Comparison of ENCODE assay signal across 21 cellular contexts in the genomic region with DNA sequence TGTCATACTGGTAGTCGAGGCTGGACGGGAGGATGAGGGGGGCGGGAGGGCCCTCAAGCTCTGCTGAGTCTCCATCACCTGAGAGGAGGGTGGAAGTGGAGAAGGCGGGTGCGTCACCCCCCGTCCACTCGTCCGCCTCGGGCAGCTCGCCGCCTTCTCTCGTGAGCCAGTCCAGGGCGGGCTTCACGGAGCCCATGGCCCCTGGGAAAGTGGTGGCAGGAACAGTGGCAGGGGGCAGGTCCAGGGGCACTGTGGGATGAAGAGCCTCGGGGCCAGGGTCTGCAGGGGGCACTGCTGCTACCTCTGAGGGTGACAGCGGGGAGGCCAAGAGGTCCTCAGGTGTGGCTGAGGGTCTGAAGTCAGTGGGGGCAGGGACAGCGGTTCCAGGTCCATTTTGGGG. TPM values are rescaled to one million over a fixed set of nuclear protein-coding genes. Genes with fewer than 3 reads are reported as not detected.
A peak's percentile ranks its signal among the peaks of the same experiment; 100 is the strongest.
DNase-seq lines count a peak whose midpoint lies in the region; ATAC-seq, FAIRE-seq and TF ChIP-seq lines count a peak whose summit lies in the region.
"Had no signal": no experiment of that assay in that cellular context is flagged by ENCODE, and none has a peak within 500 bp of the region (broad histone marks: within the 10 kb centered on the region; RNA-seq: fewer than 3 reads in every experiment).

No MANE protein-coding gene starts in this region.

- DNase-seq in HepG2 (ENCODE audit: low spot score) (no peak), right lobe of liver (no peak), kidney (peak; percentile 60), substantia nigra (lab: John Stamatoyannopoulos, UW) (no peak), NCI-H748 treated with DMSO at 0.1 percent for 48 hours (lab: John Stamatoyannopoulos, UW) (no peak), MV-4-11 (lab: John Stamatoyannopoulos, UW) (no peak)
- DNase-seq: C1 segment of cervical spinal cord; Calu3; CD4-positive, alpha-beta memory T cell; COR-L47; DMS53; DMS79 treated with DMSO at 0.1 percent for 48 hours; GF-D8; HCEC 1CT had no signal

- H3K9me3 ChIP-seq in HepG2 (ENCODE audit: low read length) (no peaks in the 10 kb centered on the region), right lobe of liver (no peaks in the 10 kb centered on the region), kidney (ENCODE audit: control insufficient read depth in 1 of 2, low read length in 2 of 2) (no peaks in the 10 kb centered on the region)

- H3K4me3 ChIP-seq in HepG2 (replicated peaks in 1 of 3; ENCODE audit: insufficient read depth in 1 of 3, low read depth in 2 of 3, low read length in 3 of 3) (no peak overlapping the region), right lobe of liver (no peak overlapping the region), kidney (ENCODE audit: low read length in 2 of 2) (no peak overlapping the region)
- H3K4me3 ChIP-seq: GM23338 had no signal

- in situ Hi-C loops in HepG2 (cut with HindIII; ENCODE audit: extremely low pct_ligation_motif_present, low pct_unique_long_range_greater_than_20kb): no loop called here

- H3K27me3 ChIP-seq in HepG2 (ENCODE audit: control insufficient read depth in 1 of 2, insufficient read depth in 2 of 2, low read length in 2 of 2) (no peaks in the 10 kb centered on the region), right lobe of liver (no peaks in the 10 kb centered on the region)

- H3K36me3 ChIP-seq in HepG2 (replicated peaks in 1 of 2; ENCODE audit: control insufficient read depth in 1 of 2, insufficient read depth in 2 of 2, low read length in 2 of 2) (peaks cover 74 to 99% of the 10 kb centered on the region in 2 experiments), right lobe of liver (peaks cover 0 to 50% (median 24%) of the 10 kb centered on the region in 4 donors), kidney (ENCODE audit: control insufficient read depth in 1 of 2, insufficient read depth in 2 of 2, low read length in 2 of 2) (peaks cover 29 to 59% of the 10 kb centered on the region in 2 donors)

- peaks cover 48% of the 10 kb centered on the region; the same call in 1 of the 2 replicates for H4K20me1 ChIP-seq in HepG2 (ENCODE audit: insufficient read depth, low read length)

- POLR2A ChIA-PET in HepG2 (lab: Yijun Ruan, JAX): interaction anchor here (1.6 to 11.1 kb wide), 4 partner anchors 11 to 27 kb away, joined by 3 to 130 read pairs (median 7); partner anchors contain the start of genes ATRIP, CCDC51, PLXNB1 and TMA7

- no TSS peak for BruUV-seq in HepG2 (replicated peaks; lab: Mats Ljungman, UMichigan)

- intact Hi-C loops in HepG2 (cut with micrococcal nuclease; ENCODE audit: unreplicated experiment) (no loop called here), right lobe of liver (cut with DNase I) (no loop called here), kidney (cut with DNase I) (no loop called here)

- no peak overlapping the region for H3K4me2 ChIP-seq in HepG2 (ENCODE audit: low read depth, low read length)
- H3K4me2 ChIP-seq: GM23338 had no signal

- H2AFZ ChIP-seq in HepG2 (ENCODE audit: low read length): no peak overlapping the region
- H2AFZ ChIP-seq: GM23338 had no signal

- no peak overlapping the region for H3K9ac ChIP-seq in HepG2 (ENCODE audit: insufficient read depth, low read depth, low read length)
- no peak overlapping the region for H3K9ac ChIP-seq in kidney (ENCODE audit: low read length in 2 of 2)

- no peak for TF ChIP-seq RAD21 in HepG2 (CRISPR knock-in tag; IDR thresholded peaks at IDR 0.05)

- peaks cover 32% of the 10 kb centered on the region for H3K79me2 ChIP-seq in HepG2 (ENCODE audit: insufficient read depth, low read length)

- TF ChIP-seq CTCF in HepG2 (CRISPR knock-in tag; IDR thresholded peaks at IDR 0.05): no peak
- no peak for TF ChIP-seq CTCF in right lobe of liver (IDR thresholded peaks at IDR 0.05)
- no peak for TF ChIP-seq CTCF in kidney (IDR thresholded peaks at IDR 0.05; ENCODE audit: borderline replicate concordance, extremely low read depth, insufficient read depth)

- TF ChIP-seq POLR2A in HepG2 (IDR thresholded peaks at IDR 0.05; ENCODE audit: insufficient read depth in 1 of 2, low read depth in 2 of 2, low read length in 2 of 2) (no peak), right lobe of liver (IDR thresholded peaks at IDR 0.05) (no peak)

- TF ChIP-seq EP300 in HepG2 (IDR thresholded peaks at IDR 0.05; ENCODE audit: low read depth in 2 of 2, low read length in 2 of 2) (no peak), HepG2 (CRISPR knock-in tag; IDR thresholded peaks at IDR 0.05; ENCODE audit: borderline replicate concordance) (no peak)

- no peak overlapping the region for H3K27ac ChIP-seq in HepG2 (ENCODE audit: extremely low read length, insufficient read depth, low read length)
- no peak overlapping the region for H3K27ac ChIP-seq in right lobe of liver
- H3K27ac ChIP-seq in kidney (ENCODE audit: low read depth in 2 of 2, low read length in 2 of 2): no peak overlapping the region
- peak overlapping the region; percentile 21 for H3K27ac ChIP-seq in substantia nigra (ENCODE audit: low read depth, low read length, poor library complexity, severe bottlenecking)

- 97% methylated on average over 14 of the region's 17 CpGs for WGBS in HepG2 (ENCODE audit: low lambda C conversion rate)
- no CpG with 5 or more reads among the region's 17 CpGs for WGBS in right lobe of liver (ENCODE audit: insufficient coverage, low coverage, low lambda C conversion rate, missing lambda C conversion rate)

- CTCF ChIA-PET in HepG2 (lab: Yijun Ruan, JAX; ENCODE audit: low intra/inter-chr PET ratio, low total read pairs): no interaction called here

- ATAC-seq in HepG2 (no peak), right lobe of liver (no peak)
- ATAC-seq: GM23338 had no signal

- H3K4me1 ChIP-seq in HepG2 (ENCODE audit: insufficient read depth, low read length) (peaks cover 27% of the 10 kb centered on the region), right lobe of liver (peaks cover 0 to 23% (median 1%) of the 10 kb centered on the region in 4 donors), kidney (ENCODE audit: control insufficient read depth in 1 of 2, insufficient read depth in 1 of 2, low read depth in 1 of 2, low read length in 2 of 2) (peaks cover 2 to 25% of the 10 kb centered on the region in 2 donors)

- no peak for FAIRE-seq in HepG2 (lab: Jason Lieb, UNC)
- FAIRE-seq in kidney (lab: Jason Lieb, UNC): no peak
- FAIRE-seq: GM12891, GM18507, H54 had no signal

RNA-seq across cellular contexts. Expression of gene PLXNB1, which starts 10.3 kb away (rescaled TPM):
- total RNA-seq in HepG2 (2016; rRNA removed; fragmentation: Illumina TruSeq; extraction: Trizol) (25.4 and 86.0 TPM in 2 replicates), right lobe of liver (100 to 1,000 TPM in 2 of 6 experiments, 10 to 100 TPM in 4; 65.9 to 132 (median 86.5) TPM), kidney (224 TPM)
- 33.1 and 33.9 TPM in 2 replicates for total RNA-seq in HepG2 (2016; cell fraction: cytosol; rRNA removed; fragmentation: Illumina TruSeq; extraction: Trizol; ENCODE audit: low read depth)
- total RNA-seq in HepG2 (2016; cell fraction: insoluble cytoplasmic fraction; rRNA removed; fragmentation: Illumina TruSeq; extraction: Trizol): 23.9 and 92.3 TPM in 2 replicates
- total RNA-seq in HepG2 (2016; cell fraction: membrane; rRNA removed; fragmentation: Illumina TruSeq; extraction: Trizol): 30.7 and 31.8 TPM in 2 replicates
- 140 and 158 TPM in 2 replicates for total RNA-seq in HepG2 (2016; cell fraction: nucleus; rRNA removed; fragmentation: Illumina TruSeq; extraction: Trizol)
- polyA plus RNA-seq in HepG2 (2011; rRNA removed) (143 and 179 TPM in 2 replicates), kidney (ENCODE audit: insufficient read depth, low read depth, low replicate concordance) (101 TPM)
- 71.5 and 83.2 TPM in 2 replicates for polyA plus RNA-seq in HepG2 (2011; cell fraction: cytosol; rRNA removed)
- 1,144 and 1,345 TPM in 2 replicates for polyA plus RNA-seq in HepG2 (2011; cell fraction: nucleus; rRNA removed)
- 140 and 149 TPM in 2 replicates for polyA plus RNA-seq in HepG2 (2012)
- polyA plus RNA-seq in HepG2 (2016; cell fraction: cytosol; fragmentation: Illumina TruSeq; extraction: Trizol; ENCODE audit: low read depth): 5.5 and 6.7 TPM in 2 replicates
- 23.3 and 26.9 TPM in 2 replicates for polyA plus RNA-seq in HepG2 (2016; cell fraction: insoluble cytoplasmic fraction; fragmentation: Illumina TruSeq; extraction: Trizol; ENCODE audit: low read depth)
- polyA plus RNA-seq in HepG2 (2016; cell fraction: membrane; fragmentation: Illumina TruSeq; extraction: Trizol; ENCODE audit: low read depth): 12.8 and 12.9 TPM in 2 replicates
- 420 and 470 TPM in 2 replicates for polyA plus RNA-seq in HepG2 (2016; cell fraction: nucleus; fragmentation: Illumina TruSeq; extraction: Trizol; ENCODE audit: insufficient read depth, low read depth)
- 83.4 and 325 TPM in 2 replicates for polyA minus RNA-seq in HepG2 (2011; rRNA and poly(A)+ RNA removed; ENCODE audit: low replicate concordance)
- polyA minus RNA-seq in HepG2 (2011; cell fraction: cytosol; rRNA and poly(A)+ RNA removed): 54.4 and 79.5 TPM in 2 replicates
- polyA minus RNA-seq in HepG2 (2011; cell fraction: nucleus; rRNA and poly(A)+ RNA removed): 295 and 329 TPM in 2 replicates

RNA-seq across cellular contexts. Expression of gene CCDC51, which starts 20.3 kb away (rescaled TPM):
- total RNA-seq in HepG2 (2016; rRNA removed; fragmentation: Illumina TruSeq; extraction: Trizol): 29.4 and 38.3 TPM in 2 replicates
- total RNA-seq in HepG2 (2016; cell fraction: cytosol; rRNA removed; fragmentation: Illumina TruSeq; extraction: Trizol; ENCODE audit: low read depth): 7.6 and 8.2 TPM in 2 replicates
- total RNA-seq in HepG2 (2016; cell fraction: insoluble cytoplasmic fraction; rRNA removed; fragmentation: Illumina TruSeq; extraction: Trizol): 33.5 and 38.7 TPM in 2 replicates
- 12.2 and 12.5 TPM in 2 replicates for total RNA-seq in HepG2 (2016; cell fraction: membrane; rRNA removed; fragmentation: Illumina TruSeq; extraction: Trizol)
- total RNA-seq in HepG2 (2016; cell fraction: nucleus; rRNA removed; fragmentation: Illumina TruSeq; extraction: Trizol): 12.4 and 13.6 TPM in 2 replicates
- 15.5 and 18.1 TPM in 2 replicates for polyA plus RNA-seq in HepG2 (2011; rRNA removed)
- 16.8 and 19.2 TPM in 2 replicates for polyA plus RNA-seq in HepG2 (2011; cell fraction: cytosol; rRNA removed)
- polyA plus RNA-seq in HepG2 (2011; cell fraction: nucleus; rRNA removed): 6.5 and 8.5 TPM in 2 replicates
- polyA plus RNA-seq in HepG2 (2012): 8.4 and 9.8 TPM in 2 replicates
- polyA plus RNA-seq in HepG2 (2016; cell fraction: cytosol; fragmentation: Illumina TruSeq; extraction: Trizol; ENCODE audit: low read depth): 3.9 and 4.9 TPM in 2 replicates
- polyA plus RNA-seq in HepG2 (2016; cell fraction: insoluble cytoplasmic fraction; fragmentation: Illumina TruSeq; extraction: Trizol; ENCODE audit: low read depth): 29.3 and 29.9 TPM in 2 replicates
- polyA plus RNA-seq in HepG2 (2016; cell fraction: membrane; fragmentation: Illumina TruSeq; extraction: Trizol; ENCODE audit: low read depth): 8.0 TPM in 2 replicates
- 16.3 and 19.0 TPM in 2 replicates for polyA plus RNA-seq in HepG2 (2016; cell fraction: nucleus; fragmentation: Illumina TruSeq; extraction: Trizol; ENCODE audit: insufficient read depth, low read depth)
- polyA minus RNA-seq in HepG2 (2011; rRNA and poly(A)+ RNA removed; ENCODE audit: low replicate concordance): 11.3 and 25.4 TPM in 2 replicates
- polyA minus RNA-seq in HepG2 (2011; cell fraction: cytosol; rRNA and poly(A)+ RNA removed): 4.5 and 4.7 TPM in 2 replicates
- polyA minus RNA-seq in HepG2 (2011; cell fraction: nucleus; rRNA and poly(A)+ RNA removed): 3.0 and 3.3 TPM in 2 replicates
- total RNA-seq in right lobe of liver: 10 to 100 TPM in 2 of 6 experiments, 1 to 10 TPM in 4; 5.9 to 16.0 (median 8.1) TPM
- 13.8 TPM for total RNA-seq in kidney
- polyA plus RNA-seq in kidney (ENCODE audit: insufficient read depth, low read depth, low replicate concordance): 32.8 TPM

RNA-seq across cellular contexts. Expression of gene TMA7, which starts 20.5 kb away (rescaled TPM):
- total RNA-seq in HepG2 (2016; rRNA removed; fragmentation: Illumina TruSeq; extraction: Trizol) (486 and 510 TPM in 2 replicates), right lobe of liver (100 to 1,000 TPM in 2 of 6 experiments, 10 to 100 TPM in 4; 64.8 to 182 (median 80.1) TPM), kidney (195 TPM)
- total RNA-seq in HepG2 (2016; cell fraction: cytosol; rRNA removed; fragmentation: Illumina TruSeq; extraction: Trizol; ENCODE audit: low read depth): 913 and 1,296 TPM in 2 replicates
- total RNA-seq in HepG2 (2016; cell fraction: insoluble cytoplasmic fraction; rRNA removed; fragmentation: Illumina TruSeq; extraction: Trizol): 511 and 522 TPM in 2 replicates
- total RNA-seq in HepG2 (2016; cell fraction: membrane; rRNA removed; fragmentation: Illumina TruSeq; extraction: Trizol): 763 and 886 TPM in 2 replicates
- total RNA-seq in HepG2 (2016; cell fraction: nucleus; rRNA removed; fragmentation: Illumina TruSeq; extraction: Trizol): 177 and 187 TPM in 2 replicates
- polyA plus RNA-seq in HepG2 (2011; rRNA removed) (80.9 and 100 TPM in 2 replicates), kidney (ENCODE audit: insufficient read depth, low read depth, low replicate concordance) (631 TPM)
- polyA plus RNA-seq in HepG2 (2011; cell fraction: cytosol; rRNA removed): 69.9 and 96.6 TPM in 2 replicates
- 23.2 and 42.0 TPM in 2 replicates for polyA plus RNA-seq in HepG2 (2011; cell fraction: nucleus; rRNA removed)
- 194 and 244 TPM in 2 replicates for polyA plus RNA-seq in HepG2 (2012)
- polyA plus RNA-seq in HepG2 (2016; cell fraction: cytosol; fragmentation: Illumina TruSeq; extraction: Trizol; ENCODE audit: low read depth): 1,200 and 1,620 TPM in 2 replicates
- 517 and 532 TPM in 2 replicates for polyA plus RNA-seq in HepG2 (2016; cell fraction: insoluble cytoplasmic fraction; fragmentation: Illumina TruSeq; extraction: Trizol; ENCODE audit: low read depth)
- polyA plus RNA-seq in HepG2 (2016; cell fraction: membrane; fragmentation: Illumina TruSeq; extraction: Trizol; ENCODE audit: low read depth): 742 and 956 TPM in 2 replicates
- polyA plus RNA-seq in HepG2 (2016; cell fraction: nucleus; fragmentation: Illumina TruSeq; extraction: Trizol; ENCODE audit: insufficient read depth, low read depth): 336 and 389 TPM in 2 replicates
- 4.4 and 15.7 TPM in 2 replicates for polyA minus RNA-seq in HepG2 (2011; rRNA and poly(A)+ RNA removed; ENCODE audit: low replicate concordance)
- 18.7 and 23.2 TPM in 2 replicates for polyA minus RNA-seq in HepG2 (2011; cell fraction: cytosol; rRNA and poly(A)+ RNA removed)
- polyA minus RNA-seq in HepG2 (2011; cell fraction: nucleus; rRNA and poly(A)+ RNA removed): 18.4 and 25.9 TPM in 2 replicates

RNA-seq across cellular contexts. Expression of gene ATRIP, which starts 26.9 kb away (rescaled TPM):
- total RNA-seq in HepG2 (2016; rRNA removed; fragmentation: Illumina TruSeq; extraction: Trizol) (11.4 and 12.5 TPM in 2 replicates), right lobe of liver (1 to 10 TPM; 2.4 to 4.5 (median 3.2) TPM), kidney (6.7 TPM)
- 2.6 and 2.7 TPM in 2 replicates for total RNA-seq in HepG2 (2016; cell fraction: cytosol; rRNA removed; fragmentation: Illumina TruSeq; extraction: Trizol; ENCODE audit: low read depth)
- 9.5 and 10.4 TPM in 2 replicates for total RNA-seq in HepG2 (2016; cell fraction: insoluble cytoplasmic fraction; rRNA removed; fragmentation: Illumina TruSeq; extraction: Trizol)
- 2.4 and 3.4 TPM in 2 replicates for total RNA-seq in HepG2 (2016; cell fraction: membrane; rRNA removed; fragmentation: Illumina TruSeq; extraction: Trizol)
- 7.4 and 11.0 TPM in 2 replicates for total RNA-seq in HepG2 (2016; cell fraction: nucleus; rRNA removed; fragmentation: Illumina TruSeq; extraction: Trizol)
- polyA plus RNA-seq in HepG2 (2011; rRNA removed) (5.1 and 5.3 TPM in 2 replicates), kidney (ENCODE audit: insufficient read depth, low read depth, low replicate concordance) (5.4 TPM)
- 3.7 and 4.7 TPM in 2 replicates for polyA plus RNA-seq in HepG2 (2011; cell fraction: cytosol; rRNA removed)
- 12.6 and 13.3 TPM in 2 replicates for polyA plus RNA-seq in HepG2 (2011; cell fraction: nucleus; rRNA removed)
- polyA plus RNA-seq in HepG2 (2012): 3.2 and 4.1 TPM in 2 replicates
- 0.97 and 1.0 TPM in 2 replicates for polyA plus RNA-seq in HepG2 (2016; cell fraction: cytosol; fragmentation: Illumina TruSeq; extraction: Trizol; ENCODE audit: low read depth)
- 7.8 and 11.5 TPM in 2 replicates for polyA plus RNA-seq in HepG2 (2016; cell fraction: insoluble cytoplasmic fraction; fragmentation: Illumina TruSeq; extraction: Trizol; ENCODE audit: low read depth)
- polyA plus RNA-seq in HepG2 (2016; cell fraction: membrane; fragmentation: Illumina TruSeq; extraction: Trizol; ENCODE audit: low read depth): 1.2 and 1.5 TPM in 2 replicates
- polyA plus RNA-seq in HepG2 (2016; cell fraction: nucleus; fragmentation: Illumina TruSeq; extraction: Trizol; ENCODE audit: insufficient read depth, low read depth): 14.7 and 21.6 TPM in 2 replicates
- polyA minus RNA-seq in HepG2 (2011; rRNA and poly(A)+ RNA removed; ENCODE audit: low replicate concordance): 11.5 and 35.8 TPM in 2 replicates
- 2.1 and 3.8 TPM in 2 replicates for polyA minus RNA-seq in HepG2 (2011; cell fraction: cytosol; rRNA and poly(A)+ RNA removed)
- 5.2 and 9.8 TPM in 2 replicates for polyA minus RNA-seq in HepG2 (2011; cell fraction: nucleus; rRNA and poly(A)+ RNA removed)

RNA-seq across cellular contexts. Expression of gene FBXW12, which starts 47.6 kb away (rescaled TPM):
- total RNA-seq in HepG2 (2016; rRNA removed; fragmentation: Illumina TruSeq; extraction: Trizol) (not detected in 2 replicates), right lobe of liver (not detected), kidney (not detected)
- total RNA-seq in HepG2 (2016; cell fraction: cytosol; rRNA removed; fragmentation: Illumina TruSeq; extraction: Trizol; ENCODE audit: low read depth): not detected in 2 replicates
- total RNA-seq in HepG2 (2016; cell fraction: insoluble cytoplasmic fraction; rRNA removed; fragmentation: Illumina TruSeq; extraction: Trizol): not detected in 2 replicates
- not detected in 2 replicates for total RNA-seq in HepG2 (2016; cell fraction: membrane; rRNA removed; fragmentation: Illumina TruSeq; extraction: Trizol)
- not detected in 2 replicates for total RNA-seq in HepG2 (2016; cell fraction: nucleus; rRNA removed; fragmentation: Illumina TruSeq; extraction: Trizol)
- polyA plus RNA-seq in HepG2 (2011; rRNA removed) (not detected in 2 replicates), kidney (ENCODE audit: insufficient read depth, low read depth, low replicate concordance) (not detected)
- polyA plus RNA-seq in HepG2 (2011; cell fraction: cytosol; rRNA removed): not detected in 2 replicates
- polyA plus RNA-seq in HepG2 (2011; cell fraction: nucleus; rRNA removed): not detected in 2 replicates
- 0.25 and 0.48 TPM in 2 replicates for polyA plus RNA-seq in HepG2 (2012)
- polyA plus RNA-seq in HepG2 (2016; cell fraction: cytosol; fragmentation: Illumina TruSeq; extraction: Trizol; ENCODE audit: low read depth): not detected in 2 replicates
- polyA plus RNA-seq in HepG2 (2016; cell fraction: insoluble cytoplasmic fraction; fragmentation: Illumina TruSeq; extraction: Trizol; ENCODE audit: low read depth): not detected in 2 replicates
- not detected in 2 replicates for polyA plus RNA-seq in HepG2 (2016; cell fraction: membrane; fragmentation: Illumina TruSeq; extraction: Trizol; ENCODE audit: low read depth)
- not detected in 2 replicates for polyA plus RNA-seq in HepG2 (2016; cell fraction: nucleus; fragmentation: Illumina TruSeq; extraction: Trizol; ENCODE audit: insufficient read depth, low read depth)
- not detected in 2 replicates for polyA minus RNA-seq in HepG2 (2011; rRNA and poly(A)+ RNA removed; ENCODE audit: low replicate concordance)
- not detected in 2 replicates for polyA minus RNA-seq in HepG2 (2011; cell fraction: cytosol; rRNA and poly(A)+ RNA removed)
- not detected in 2 replicates for polyA minus RNA-seq in HepG2 (2011; cell fraction: nucleus; rRNA and poly(A)+ RNA removed)
- total RNA-seq: A172; Calu3; CD4-positive, alpha-beta memory T cell; Daoy; GM23338 had no signal
- polyA plus RNA-seq: BJ; CD4-positive, alpha-beta memory T cell had no signal
